33 cellular contexts compared by ENCODE assay signal in the genomic region with DNA sequence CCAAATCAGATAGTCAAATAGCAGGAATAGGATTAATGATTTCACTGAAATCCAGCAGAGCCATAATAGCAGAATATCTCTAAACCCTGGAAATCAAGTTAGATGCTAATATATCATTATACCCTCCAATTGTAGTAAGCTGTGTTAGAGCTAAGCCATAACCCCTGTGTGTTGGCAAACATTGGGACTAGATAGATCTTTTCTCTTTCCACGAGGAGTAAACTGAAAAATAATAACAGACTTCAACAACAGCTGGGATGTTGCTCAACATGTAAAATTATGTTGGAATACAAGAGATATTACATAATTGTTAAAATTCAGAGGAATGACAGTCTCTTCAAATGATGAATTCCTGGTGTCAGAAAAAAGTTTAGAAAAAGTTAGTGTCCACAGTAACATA.
DNase-seq lines count a peak whose midpoint lies in the region; ATAC-seq and TF ChIP-seq lines count a peak whose summit lies in the region.
"Had no signal": no experiment of that assay in that cellular context is flagged by ENCODE, and none has a peak within 500 bp of the region (broad histone marks: within the 10 kb centered on the region; RNA-seq: fewer than 3 reads in every experiment).

No MANE protein-coding gene starts in this region.

- no peak overlapping the region for H3K27ac ChIP-seq in right cardiac atrium (ENCODE audit: low read length)
- H3K27ac ChIP-seq in left ventricle myocardium inferior (replicated peaks) = peak overlapping the region; percentile 35
- no peak overlapping the region for H3K27ac ChIP-seq in heart right ventricle
- no peak overlapping the region for H3K27ac ChIP-seq in right atrium auricular region
- H3K27ac ChIP-seq: 22Rv1; A549; BLaER1; BLaER1 treated with 17β-estradiol and CSF1 and Interleukin-3, amounts not matched to agents 10 nM and 100 nM; C4-2B had no signal

- 46% methylated on average over 1 of the region's 1 CpG for WGBS in right cardiac atrium
- 68 to 73% methylated on average over 1 of the region's 1 CpG for WGBS in heart right ventricle, 2 donors

- intact Hi-C loops in Right ventricle myocardium inferior (cut with DNase I) (no loop called here), cardiac septum (cut with DNase I) (no loop called here), Right ventricle myocardium superior (cut with DNase I) (no loop called here), right cardiac atrium (cut with DNase I) (no loop called here), left ventricle myocardium inferior (cut with micrococcal nuclease) (no loop called here), heart right ventricle (cut with DNase I) (no loop called here), left ventricle myocardium superior (cut with micrococcal nuclease) (no loop called here)

- DNase-seq in Right ventricle myocardium inferior (ENCODE audit: missing footprints) (no peak), cardiac septum (ENCODE audit: low spot score) (no peak), Right ventricle myocardium superior (no peak), right cardiac atrium (no peak), left ventricle myocardium inferior (no peak), heart right ventricle (no peak), left ventricle myocardium superior (no peak), right atrium auricular region (ENCODE audit: low spot score) (no peak)
- DNase-seq: 8988T; ACHN; AML-193; BE2C; C1 segment of cervical spinal cord; Caco-2; Calu3; CD4-positive, alpha-beta memory T cell; CD4-positive, alpha-beta T cell; CD4-positive, CD25-positive, alpha-beta regulatory T cell; CD8-positive, alpha-beta memory T cell; CD8-positive, alpha-beta T cell; COR-L47; DMS 273 treated with DMSO at 0.1 percent for 48 hours; DMS153; DMS53; DMS79; DMS79 treated with DMSO at 0.1 percent for 48 hours; DND-41; EL had no signal

- ATAC-seq in Right ventricle myocardium inferior (peak; percentile 59), Right ventricle myocardium superior (ENCODE audit: poor library complexity) (peak; percentile 53), right cardiac atrium (no peak), heart right ventricle (no peak), left ventricle myocardium superior (peak; percentile 53)
- ATAC-seq: A549; CD8-positive, alpha-beta T cell had no signal

- H3K4me3 ChIP-seq in right cardiac atrium (ENCODE audit: low read length) (no peak overlapping the region), left ventricle myocardium inferior (no peak overlapping the region), heart right ventricle (no peak overlapping the region), right atrium auricular region (no peak overlapping the region)
- H3K4me3 ChIP-seq: A549; BLaER1; BLaER1 treated with 17β-estradiol and CSF1 and Interleukin-3, amounts not matched to agents 10 nM and 100 nM had no signal

- H3K4me1 ChIP-seq in right cardiac atrium (ENCODE audit: control insufficient read depth, insufficient read depth, low read length) (no peaks in the 10 kb centered on the region), left ventricle myocardium inferior (no peaks in the 10 kb centered on the region), heart right ventricle (peaks cover 0 to 7% (median 0%) of the 10 kb centered on the region in 9 donors), right atrium auricular region (no peaks in the 10 kb centered on the region)
- H3K4me1 ChIP-seq: A549; BE2C; BLaER1; BLaER1 treated with 17β-estradiol and CSF1 and Interleukin-3, amounts not matched to agents 10 nM and 100 nM; Caco-2 had no signal

- no peaks in the 10 kb centered on the region for H3K27me3 ChIP-seq in right cardiac atrium (ENCODE audit: control insufficient read depth, insufficient read depth)
- H3K27me3 ChIP-seq in left ventricle myocardium inferior (ENCODE audit: low read depth) = peaks cover 7% of the 10 kb centered on the region
- peaks cover 0 to 6% (median 0%) of the 10 kb centered on the region in 7 donors for H3K27me3 ChIP-seq in heart right ventricle
- H3K27me3 ChIP-seq in right atrium auricular region = no peaks in the 10 kb centered on the region
- H3K27me3 ChIP-seq: BLaER1; BLaER1 treated with 17β-estradiol and CSF1 and Interleukin-3, amounts not matched to agents 10 nM and 100 nM had no signal

- TF ChIP-seq CTCF in left ventricle myocardium inferior (IDR thresholded peaks at IDR 0.05; ENCODE audit: borderline replicate concordance) (no peak), heart right ventricle (IDR thresholded peaks at IDR 0.05) (no peak), right atrium auricular region (IDR thresholded peaks at IDR 0.05) (no peak)

- H3K36me3 ChIP-seq in left ventricle myocardium inferior = no peaks in the 10 kb centered on the region
- no peaks in the 10 kb centered on the region for H3K36me3 ChIP-seq in heart right ventricle
- H3K36me3 ChIP-seq in right atrium auricular region = no peaks in the 10 kb centered on the region
- H3K36me3 ChIP-seq: BE2C; BLaER1; BLaER1 treated with 17β-estradiol and CSF1 and Interleukin-3, amounts not matched to agents 10 nM and 100 nM had no signal

- H3K9me3 ChIP-seq in right cardiac atrium (ENCODE audit: control insufficient read depth, low read length) (no peaks in the 10 kb centered on the region), left ventricle myocardium inferior (replicated peaks) (peaks cover 30% of the 10 kb centered on the region), heart right ventricle (peaks cover 0 to 26% (median 9%) of the 10 kb centered on the region in 11 donors), right atrium auricular region (peaks cover 0 to 18% of the 10 kb centered on the region in 2 donors)
- H3K9me3 ChIP-seq: A549, BE2C had no signal

Comparison
In these comparisons a context has a peak if more than half of its experiments do, and no peak if none do; other contexts are left out.
1. ATAC-seq: peak in Right ventricle myocardium inferior (single experiment), Right ventricle myocardium superior (single experiment) and left ventricle myocardium superior (single experiment); none in right cardiac atrium (0 of 2) and heart right ventricle (0 of 8).